In the genomic region with DNA sequence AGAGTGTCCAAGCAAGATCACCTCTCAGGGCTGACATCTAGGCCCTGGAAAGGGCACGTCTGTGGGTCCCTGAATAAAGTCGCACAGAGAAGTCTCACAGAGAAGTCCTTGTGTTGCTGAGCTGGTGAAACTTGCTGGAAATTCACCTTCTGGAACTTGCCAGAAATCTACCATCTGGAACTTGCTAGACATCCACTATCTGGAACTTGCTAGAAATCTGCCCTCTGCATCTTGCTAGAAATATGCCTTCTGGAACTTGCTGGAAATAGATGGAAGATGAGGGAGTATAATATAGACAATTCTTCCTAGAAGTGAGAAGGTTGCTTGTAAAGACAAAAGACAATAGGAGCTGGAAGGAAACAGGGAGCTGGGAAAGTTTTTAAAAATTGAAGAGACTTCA, we compare ENCODE assay signal across 2 cellular contexts.
TF ChIP-seq lines count a peak whose summit lies in the region.

No MANE protein-coding gene starts in this region.

TF ChIP-seq in A549, 52 proteins besides CTCF, POLR2A, EP300 and RAD21 (continued from another document):
- TF ChIP-seq, protein P1, sequence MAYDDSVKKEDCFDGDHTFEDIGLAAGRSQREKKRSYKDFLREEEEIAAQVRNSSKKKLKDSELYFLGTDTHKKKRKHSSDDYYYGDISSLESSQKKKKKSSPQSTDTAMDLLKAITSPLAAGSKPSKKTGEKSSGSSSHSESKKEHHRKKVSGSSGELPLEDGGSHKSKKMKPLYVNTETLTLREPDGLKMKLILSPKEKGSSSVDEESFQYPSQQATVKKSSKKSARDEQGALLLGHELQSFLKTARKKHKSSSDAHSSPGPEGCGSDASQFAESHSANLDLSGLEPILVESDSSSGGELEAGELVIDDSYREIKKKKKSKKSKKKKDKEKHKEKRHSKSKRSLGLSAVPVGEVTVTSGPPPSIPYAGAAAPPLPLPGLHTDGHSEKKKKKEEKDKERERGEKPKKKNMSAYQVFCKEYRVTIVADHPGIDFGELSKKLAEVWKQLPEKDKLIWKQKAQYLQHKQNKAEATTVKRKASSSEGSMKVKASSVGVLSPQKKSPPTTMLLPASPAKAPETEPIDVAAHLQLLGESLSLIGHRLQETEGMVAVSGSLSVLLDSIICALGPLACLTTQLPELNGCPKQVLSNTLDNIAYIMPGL (CRISPR knock-in tag; IDR thresholded peaks at IDR 0.05; ENCODE audit: borderline replicate concordance), result no peak
- TF ChIP-seq HOXA7 (CRISPR knock-in tag; IDR thresholded peaks at IDR 0.05) (no peak), NFE2L2 (conservative IDR thresholded peaks at IDR 0.05; ENCODE audit: low read length) (no peak), ZSCAN20 (CRISPR knock-in tag; IDR thresholded peaks at IDR 0.05) (no peak), GATA3 (IDR thresholded peaks at IDR 0.05; ENCODE audit: borderline replicate concordance) (no peak), SREBF2 (IDR thresholded peaks at IDR 0.05) (no peak)
- TF ChIP-seq, protein P2, sequence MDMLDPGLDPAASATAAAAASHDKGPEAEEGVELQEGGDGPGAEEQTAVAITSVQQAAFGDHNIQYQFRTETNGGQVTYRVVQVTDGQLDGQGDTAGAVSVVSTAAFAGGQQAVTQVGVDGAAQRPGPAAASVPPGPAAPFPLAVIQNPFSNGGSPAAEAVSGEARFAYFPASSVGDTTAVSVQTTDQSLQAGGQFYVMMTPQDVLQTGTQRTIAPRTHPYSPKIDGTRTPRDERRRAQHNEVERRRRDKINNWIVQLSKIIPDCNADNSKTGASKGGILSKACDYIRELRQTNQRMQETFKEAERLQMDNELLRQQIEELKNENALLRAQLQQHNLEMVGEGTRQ (IDR thresholded peaks at IDR 0.05), result no peak
TF ChIP-seq in A549: peak in this region for 0.

TF ChIP-seq in GM23338, 12 proteins besides CTCF, POLR2A, EP300 and RAD21 (continued from another document):
- TF ChIP-seq, protein P3, sequence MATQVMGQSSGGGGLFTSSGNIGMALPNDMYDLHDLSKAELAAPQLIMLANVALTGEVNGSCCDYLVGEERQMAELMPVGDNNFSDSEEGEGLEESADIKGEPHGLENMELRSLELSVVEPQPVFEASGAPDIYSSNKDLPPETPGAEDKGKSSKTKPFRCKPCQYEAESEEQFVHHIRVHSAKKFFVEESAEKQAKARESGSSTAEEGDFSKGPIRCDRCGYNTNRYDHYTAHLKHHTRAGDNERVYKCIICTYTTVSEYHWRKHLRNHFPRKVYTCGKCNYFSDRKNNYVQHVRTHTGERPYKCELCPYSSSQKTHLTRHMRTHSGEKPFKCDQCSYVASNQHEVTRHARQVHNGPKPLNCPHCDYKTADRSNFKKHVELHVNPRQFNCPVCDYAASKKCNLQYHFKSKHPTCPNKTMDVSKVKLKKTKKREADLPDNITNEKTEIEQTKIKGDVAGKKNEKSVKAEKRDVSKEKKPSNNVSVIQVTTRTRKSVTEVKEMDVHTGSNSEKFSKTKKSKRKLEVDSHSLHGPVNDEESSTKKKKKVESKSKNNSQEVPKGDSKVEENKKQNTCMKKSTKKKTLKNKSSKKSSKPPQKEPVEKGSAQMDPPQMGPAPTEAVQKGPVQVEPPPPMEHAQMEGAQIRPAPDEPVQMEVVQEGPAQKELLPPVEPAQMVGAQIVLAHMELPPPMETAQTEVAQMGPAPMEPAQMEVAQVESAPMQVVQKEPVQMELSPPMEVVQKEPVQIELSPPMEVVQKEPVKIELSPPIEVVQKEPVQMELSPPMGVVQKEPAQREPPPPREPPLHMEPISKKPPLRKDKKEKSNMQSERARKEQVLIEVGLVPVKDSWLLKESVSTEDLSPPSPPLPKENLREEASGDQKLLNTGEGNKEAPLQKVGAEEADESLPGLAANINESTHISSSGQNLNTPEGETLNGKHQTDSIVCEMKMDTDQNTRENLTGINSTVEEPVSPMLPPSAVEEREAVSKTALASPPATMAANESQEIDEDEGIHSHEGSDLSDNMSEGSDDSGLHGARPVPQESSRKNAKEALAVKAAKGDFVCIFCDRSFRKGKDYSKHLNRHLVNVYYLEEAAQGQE (IDR thresholded peaks at IDR 0.05; ENCODE audit: unreplicated experiment), result no peak
- no peak for TF ChIP-seq JUNB (IDR thresholded peaks at IDR 0.05; ENCODE audit: unreplicated experiment)
- TF ChIP-seq, protein P4, sequence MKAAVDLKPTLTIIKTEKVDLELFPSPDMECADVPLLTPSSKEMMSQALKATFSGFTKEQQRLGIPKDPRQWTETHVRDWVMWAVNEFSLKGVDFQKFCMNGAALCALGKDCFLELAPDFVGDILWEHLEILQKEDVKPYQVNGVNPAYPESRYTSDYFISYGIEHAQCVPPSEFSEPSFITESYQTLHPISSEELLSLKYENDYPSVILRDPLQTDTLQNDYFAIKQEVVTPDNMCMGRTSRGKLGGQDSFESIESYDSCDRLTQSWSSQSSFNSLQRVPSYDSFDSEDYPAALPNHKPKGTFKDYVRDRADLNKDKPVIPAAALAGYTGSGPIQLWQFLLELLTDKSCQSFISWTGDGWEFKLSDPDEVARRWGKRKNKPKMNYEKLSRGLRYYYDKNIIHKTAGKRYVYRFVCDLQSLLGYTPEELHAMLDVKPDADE (IDR thresholded peaks at IDR 0.05), result no peak
- no peak for TF ChIP-seq ZNF331 (CRISPR knock-in tag; IDR thresholded peaks at IDR 0.05; ENCODE audit: low read depth)
- TF ChIP-seq, protein P5, sequence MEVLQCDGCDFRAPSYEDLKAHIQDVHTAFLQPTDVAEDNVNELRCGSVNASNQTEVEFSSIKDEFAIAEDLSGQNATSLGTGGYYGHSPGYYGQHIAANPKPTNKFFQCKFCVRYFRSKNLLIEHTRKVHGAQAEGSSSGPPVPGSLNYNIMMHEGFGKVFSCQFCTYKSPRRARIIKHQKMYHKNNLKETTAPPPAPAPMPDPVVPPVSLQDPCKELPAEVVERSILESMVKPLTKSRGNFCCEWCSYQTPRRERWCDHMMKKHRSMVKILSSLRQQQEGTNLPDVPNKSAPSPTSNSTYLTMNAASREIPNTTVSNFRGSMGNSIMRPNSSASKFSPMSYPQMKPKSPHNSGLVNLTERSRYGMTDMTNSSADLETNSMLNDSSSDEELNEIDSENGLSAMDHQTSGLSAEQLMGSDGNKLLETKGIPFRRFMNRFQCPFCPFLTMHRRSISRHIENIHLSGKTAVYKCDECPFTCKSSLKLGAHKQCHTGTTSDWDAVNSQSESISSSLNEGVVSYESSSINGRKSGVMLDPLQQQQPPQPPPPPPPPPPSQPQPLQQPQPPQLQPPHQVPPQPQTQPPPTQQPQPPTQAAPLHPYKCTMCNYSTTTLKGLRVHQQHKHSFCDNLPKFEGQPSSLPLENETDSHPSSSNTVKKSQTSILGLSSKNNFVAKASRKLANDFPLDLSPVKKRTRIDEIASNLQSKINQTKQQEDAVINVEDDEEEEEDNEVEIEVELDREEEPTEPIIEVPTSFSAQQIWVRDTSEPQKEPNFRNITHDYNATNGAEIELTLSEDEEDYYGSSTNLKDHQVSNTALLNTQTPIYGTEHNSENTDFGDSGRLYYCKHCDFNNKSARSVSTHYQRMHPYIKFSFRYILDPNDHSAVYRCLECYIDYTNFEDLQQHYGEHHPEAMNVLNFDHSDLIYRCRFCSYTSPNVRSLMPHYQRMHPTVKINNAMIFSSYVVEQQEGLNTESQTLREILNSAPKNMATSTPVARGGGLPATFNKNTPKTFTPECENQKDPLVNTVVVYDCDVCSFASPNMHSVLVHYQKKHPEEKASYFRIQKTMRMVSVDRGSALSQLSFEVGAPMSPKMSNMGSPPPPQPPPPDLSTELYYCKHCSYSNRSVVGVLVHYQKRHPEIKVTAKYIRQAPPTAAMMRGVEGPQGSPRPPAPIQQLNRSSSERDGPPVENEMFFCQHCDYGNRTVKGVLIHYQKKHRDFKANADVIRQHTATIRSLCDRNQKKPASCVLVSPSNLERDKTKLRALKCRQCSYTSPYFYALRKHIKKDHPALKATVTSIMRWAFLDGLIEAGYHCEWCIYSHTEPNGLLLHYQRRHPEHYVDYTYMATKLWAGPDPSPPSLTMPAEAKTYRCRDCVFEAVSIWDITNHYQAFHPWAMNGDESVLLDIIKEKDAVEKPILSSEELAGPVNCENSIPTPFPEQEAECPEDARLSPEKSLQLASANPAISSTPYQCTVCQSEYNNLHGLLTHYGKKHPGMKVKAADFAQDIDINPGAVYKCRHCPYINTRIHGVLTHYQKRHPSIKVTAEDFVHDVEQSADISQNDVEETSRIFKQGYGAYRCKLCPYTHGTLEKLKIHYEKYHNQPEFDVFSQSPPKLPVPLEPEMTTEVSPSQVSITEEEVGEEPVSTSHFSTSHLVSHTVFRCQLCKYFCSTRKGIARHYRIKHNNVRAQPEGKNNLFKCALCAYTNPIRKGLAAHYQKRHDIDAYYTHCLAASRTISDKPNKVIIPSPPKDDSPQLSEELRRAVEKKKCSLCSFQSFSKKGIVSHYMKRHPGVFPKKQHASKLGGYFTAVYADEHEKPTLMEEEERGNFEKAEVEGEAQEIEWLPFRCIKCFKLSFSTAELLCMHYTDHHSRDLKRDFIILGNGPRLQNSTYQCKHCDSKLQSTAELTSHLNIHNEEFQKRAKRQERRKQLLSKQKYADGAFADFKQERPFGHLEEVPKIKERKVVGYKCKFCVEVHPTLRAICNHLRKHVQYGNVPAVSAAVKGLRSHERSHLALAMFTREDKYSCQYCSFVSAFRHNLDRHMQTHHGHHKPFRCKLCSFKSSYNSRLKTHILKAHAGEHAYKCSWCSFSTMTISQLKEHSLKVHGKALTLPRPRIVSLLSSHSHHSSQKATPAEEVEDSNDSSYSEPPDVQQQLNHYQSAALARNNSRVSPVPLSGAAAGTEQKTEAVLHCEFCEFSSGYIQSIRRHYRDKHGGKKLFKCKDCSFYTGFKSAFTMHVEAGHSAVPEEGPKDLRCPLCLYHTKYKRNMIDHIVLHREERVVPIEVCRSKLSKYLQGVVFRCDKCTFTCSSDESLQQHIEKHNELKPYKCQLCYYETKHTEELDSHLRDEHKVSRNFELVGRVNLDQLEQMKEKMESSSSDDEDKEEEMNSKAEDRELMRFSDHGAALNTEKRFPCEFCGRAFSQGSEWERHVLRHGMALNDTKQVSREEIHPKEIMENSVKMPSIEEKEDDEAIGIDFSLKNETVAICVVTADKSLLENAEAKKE (CRISPR knock-in tag; IDR thresholded peaks at IDR 0.05), result no peak
- no peak for TF ChIP-seq STAT1 (IDR thresholded peaks at IDR 0.05; ENCODE audit: unreplicated experiment)
